In genomic region chr9:18753904-18754303, GRCh38 we compare ENCODE assay signal across 31 cellular contexts.
"Had no signal": no experiment of that assay in that cellular context is flagged by ENCODE, and none has a peak within 500 bp of the region (broad histone marks: within the 10 kb centered on the region; RNA-seq: fewer than 3 reads in every experiment).

No MANE protein-coding gene starts in this region.

- H3K27me3 Mint-ChIP-seq: progenitor cell of endocrine pancreas; stimulated activated memory B cell treated with anti-CD40 and anti-IgM and Interleukin-4, amounts not matched to agents 10 μg/mL and 1 μg/mL and 100 μg/mL, for 72 hours had no signal

- H3K4me2 ChIP-seq: neural progenitor cell had no signal

- H3K36me3 Mint-ChIP-seq: naive thymus-derived CD4-positive, alpha-beta T cell; natural killer cell; neural progenitor cell; stimulated activated memory B cell treated with anti-CD40 and anti-IgM and Interleukin-4, amounts not matched to agents 10 μg/mL and 1 μg/mL and 100 μg/mL, for 72 hours had no signal

- H3K4me3 ChIP-seq: neural progenitor cell, ovary, psoas muscle, right lobe of liver, sigmoid colon, spleen, suprapubic skin, testis, tibial artery, transverse colon, upper lobe of left lung, vagina had no signal

- H3K27ac ChIP-seq: neural progenitor cell, ovary, parathyroid adenoma, psoas muscle, right lobe of liver, sigmoid colon, spleen, suprapubic skin, testis, tibial artery, transverse colon, upper lobe of left lung, vagina had no signal

- H2AFZ ChIP-seq: neural progenitor cell, parathyroid adenoma had no signal

- H3K27ac Mint-ChIP-seq: naive thymus-derived CD4-positive, alpha-beta T cell; natural killer cell; nephron; neural progenitor cell; progenitor cell of endocrine pancreas; stimulated activated memory B cell treated with anti-CD40 and anti-IgM and Interleukin-4, amounts not matched to agents 10 μg/mL and 1 μg/mL and 100 μg/mL, for 72 hours; stimulated activated naive CD8-positive, alpha-beta T cell treated with anti-CD3 and anti-CD28 coated beads, Interleukin-15, amount 100 ng/mL, for 72 hours had no signal

- DNase-seq: naive thymus-derived CD4-positive, alpha-beta T cell; natural killer cell; occipital lobe; ovary; posterior cingulate gyrus; psoas muscle; right cardiac atrium; right lobe of liver; sigmoid colon; small intestine; spleen; stimulated activated CD4-positive, alpha-beta T cell treated with anti-CD3 and anti-CD28 coated beads, Interleukin-12 subunit alpha, Interleukin-12 subunit beta, amount 100 ng/mL, for 4 hours; stimulated activated CD4-positive, alpha-beta T cell treated with anti-CD3 and anti-CD28 coated beads, Interleukin-1b, Interleukin-23, amount 100 ng/mL, for 48 hours; stimulated activated CD4-positive, alpha-beta T cell treated with anti-CD3 and anti-CD28 coated beads, Interleukin-4, amount 100 ng/mL, for 1 hour; stimulated activated CD4-positive, alpha-beta T cell treated with anti-CD3 and anti-CD28 coated beads, Interleukin-4, amount 100 ng/mL, for 4 hours; stimulated activated CD8-positive, alpha-beta memory T cell treated with anti-CD3 and anti-CD28 coated beads, Interleukin-4, amount 100 ng/mL, for 48 hours; stimulated activated naive CD4-positive, alpha-beta T cell; stimulated activated naive CD8-positive, alpha-beta T cell treated with anti-CD3 and anti-CD28 coated beads, Interleukin-15, amount 100 ng/mL, for 72 hours; stimulated activated naive CD8-positive, alpha-beta T cell treated with anti-CD3 and anti-CD28 coated beads, Interleukin-15, Interleukin-2, amounts not matched to agents 100 U/mL and 50 U/mL, for 24 hours; substantia nigra; testis; tibial artery; transverse colon; upper lobe of left lung had no signal

- H3K79me2 ChIP-seq: parathyroid adenoma had no signal

- H3K4me3 Mint-ChIP-seq: naive thymus-derived CD4-positive, alpha-beta T cell; natural killer cell; nephron; neural progenitor cell; stimulated activated memory B cell treated with anti-CD40 and anti-IgM and Interleukin-4, amounts not matched to agents 10 μg/mL and 1 μg/mL and 100 μg/mL, for 72 hours; stimulated activated naive CD8-positive, alpha-beta T cell treated with anti-CD3 and anti-CD28 coated beads, Interleukin-15, amount 100 ng/mL, for 72 hours had no signal

- H3K4me1 Mint-ChIP-seq: naive thymus-derived CD4-positive, alpha-beta T cell; natural killer cell; nephron; neural progenitor cell; stimulated activated memory B cell treated with anti-CD40 and anti-IgM and Interleukin-4, amounts not matched to agents 10 μg/mL and 1 μg/mL and 100 μg/mL, for 72 hours; stimulated activated naive CD8-positive, alpha-beta T cell treated with anti-CD3 and anti-CD28 coated beads, Interleukin-15, amount 100 ng/mL, for 72 hours had no signal

- H3K27me3 ChIP-seq: neural progenitor cell, ovary, right lobe of liver, sigmoid colon, spleen, suprapubic skin, testis, tibial artery, transverse colon, upper lobe of left lung, vagina had no signal

- H3K9me3 ChIP-seq: ovary, psoas muscle, right lobe of liver, sigmoid colon, spleen, suprapubic skin, testis, tibial artery, transverse colon, upper lobe of left lung, vagina had no signal

- H3K9ac ChIP-seq: neural progenitor cell, parathyroid adenoma had no signal

- H3K9me3 Mint-ChIP-seq: naive thymus-derived CD4-positive, alpha-beta T cell; natural killer cell; nephron; neural progenitor cell; stimulated activated memory B cell treated with anti-CD40 and anti-IgM and Interleukin-4, amounts not matched to agents 10 μg/mL and 1 μg/mL and 100 μg/mL, for 72 hours; stimulated activated naive CD8-positive, alpha-beta T cell treated with anti-CD3 and anti-CD28 coated beads, Interleukin-15, amount 100 ng/mL, for 72 hours had no signal

- H3K36me3 ChIP-seq: neural progenitor cell, ovary, right lobe of liver, sigmoid colon, spleen, suprapubic skin, tibial artery, transverse colon, upper lobe of left lung, vagina had no signal

- H3K4me1 ChIP-seq: neural progenitor cell, parathyroid adenoma, psoas muscle, suprapubic skin, tibial artery, vagina had no signal
